ENCODE assay signal across 16 cellular contexts in genomic region chr3:174951023-174951422, GRCh38.
A peak's percentile ranks its signal among the peaks of the same experiment; 100 is the strongest.
DNase-seq lines count a peak whose midpoint lies in the region; ATAC-seq, FAIRE-seq and TF ChIP-seq lines count a peak whose summit lies in the region.
"Had no signal": no experiment of that assay in that cellular context is flagged by ENCODE, and none has a peak within 500 bp of the region (broad histone marks: within the 10 kb centered on the region; RNA-seq: fewer than 3 reads in every experiment).

No MANE protein-coding gene starts in this region.

- H3K79me2 ChIP-seq in ACC112 (ENCODE audit: control insufficient read depth, insufficient read depth, low read length, unreplicated experiment) = no peaks in the 10 kb centered on the region
- H3K79me2 ChIP-seq in mammary epithelial cell (ENCODE audit: insufficient read depth, low read length) = no peaks in the 10 kb centered on the region

- 12% methylated on average over 3 of the region's 3 CpGs for WGBS in mammary epithelial cell (ENCODE audit: low coverage, missing lambda C conversion rate)

- ATAC-seq in GM19463 (IDR thresholded peaks at IDR 0.05; ENCODE audit: unreplicated experiment) = no peak
- no peak for ATAC-seq in activated T-helper 17 cell treated with anti-CD3 and anti-CD28 coated beads, Interleukin-2, amount 50 U/mL, for 72 hours (replicated peaks)
- ATAC-seq: activated CD8-positive, alpha-beta T cell treated with anti-CD3 and anti-CD28 coated beads, Interleukin-2, amount 10 ng/mL, durations not matched to agents 7 days and 5 days; GM12878 had no signal

- no peaks in the 10 kb centered on the region for H3K36me3 Mint-ChIP-seq in activated CD4-positive, alpha-beta T cell treated with anti-CD3 and anti-CD28 coated beads, Interleukin-2, amount 10 ng/mL, durations not matched to agents 24 days and 14 days (ENCODE audit: low read depth)
- H3K36me3 Mint-ChIP-seq in activated T-helper 17 cell treated with anti-CD3 and anti-CD28 coated beads, Interleukin-2, amount 50 U/mL, for 72 hours (ENCODE audit: low read depth) = no peaks in the 10 kb centered on the region

- no TSS peak for BruUV-seq in mammary epithelial cell (replicated peaks; lab: Mats Ljungman, UMichigan)

- peak overlapping the region; percentile 44 for H3K4me2 ChIP-seq in mammary epithelial cell (ENCODE audit: insufficient read depth, low read depth, low read length)

- H3K9me3 ChIP-seq in mammary epithelial cell (replicated peaks; ENCODE audit: insufficient read depth, low read length) (no peaks in the 10 kb centered on the region), kidney (ENCODE audit: control insufficient read depth in 1 of 2, low read length in 2 of 2) (no peaks in the 10 kb centered on the region)
- H3K9me3 ChIP-seq: ovary, tibial nerve had no signal

- H3K36me3 ChIP-seq in ACC112 (ENCODE audit: insufficient read depth, low read length) = 0 out of 2 replicates have a peak, but pooled peaks cover 4% of the 10 kb centered on the region
- H3K36me3 ChIP-seq in mammary epithelial cell (ENCODE audit: insufficient read depth, low read length) = no peaks in the 10 kb centered on the region
- no peaks in the 10 kb centered on the region for H3K36me3 ChIP-seq in kidney (ENCODE audit: control insufficient read depth in 1 of 2, insufficient read depth in 2 of 2, low read length in 2 of 2)
- H3K36me3 ChIP-seq: cardiac muscle cell, ovary, tibial nerve had no signal

- no peaks in the 10 kb centered on the region for H3K27me3 Mint-ChIP-seq in activated CD4-positive, alpha-beta T cell treated with anti-CD3 and anti-CD28 coated beads, Interleukin-2, amount 10 ng/mL, durations not matched to agents 24 days and 14 days
- no peaks in the 10 kb centered on the region for H3K27me3 Mint-ChIP-seq in activated T-helper 17 cell treated with anti-CD3 and anti-CD28 coated beads, Interleukin-2, amount 50 U/mL, for 72 hours

- intact Hi-C loops in mammary epithelial cell (cut with micrococcal nuclease) (no loop called here), kidney (cut with DNase I) (no loop called here)
- intact Hi-C loops in activated CD4-positive, alpha-beta T cell treated with anti-CD3 and anti-CD28 coated beads, Interleukin-2, amount 10 ng/mL, durations not matched to agents 24 days and 14 days (cut with micrococcal nuclease) = no loop called here

- H3K4me3 ChIP-seq in ACC112 (ENCODE audit: low read depth, low read length) (peak overlapping the region; percentile 39; the same call in 1 of the 2 replicates), mammary epithelial cell (replicated peaks in 1 of 3; ENCODE audit: insufficient read depth in 1 of 3, low read depth in 2 of 3, low read length in 3 of 3) (no peak overlapping the region), kidney (ENCODE audit: low read length in 2 of 2) (no peak overlapping the region)
- H3K4me3 ChIP-seq: cardiac muscle cell, GM12878, ovary, tibial nerve had no signal

- H3K27ac ChIP-seq in ACC112 (ENCODE audit: low read depth, low read length) (peak overlapping the region; percentile 100), mammary epithelial cell (ENCODE audit: insufficient read depth, low read depth, low read length) (peak overlapping the region; percentile 57), kidney (ENCODE audit: low read depth in 2 of 2, low read length in 2 of 2) (no peak overlapping the region)
- H3K27ac ChIP-seq: cardiac muscle cell, ovary, tibial nerve had no signal

- no peaks in the 10 kb centered on the region for H4K20me1 ChIP-seq in mammary epithelial cell (ENCODE audit: insufficient read depth, low read length)

- H3K27me3 ChIP-seq in ACC112 (ENCODE audit: insufficient read depth, low read length) (no peaks in the 10 kb centered on the region), mammary epithelial cell (ENCODE audit: insufficient read depth, low read length) (no peaks in the 10 kb centered on the region)
- H3K27me3 ChIP-seq: cardiac muscle cell, ovary, tibial nerve had no signal

- no peaks in the 10 kb centered on the region for H3K4me1 Mint-ChIP-seq in activated CD4-positive, alpha-beta T cell treated with anti-CD3 and anti-CD28 coated beads, Interleukin-2, amount 10 ng/mL, durations not matched to agents 24 days and 14 days
- no peaks in the 10 kb centered on the region for H3K4me1 Mint-ChIP-seq in activated T-helper 17 cell treated with anti-CD3 and anti-CD28 coated beads, Interleukin-2, amount 50 U/mL, for 72 hours

- in situ Hi-C loops in mammary epithelial cell (cut with MboI; ENCODE audit: low sequenced_read_pairs in 2 of 2) = no loop called here

- no peaks in the 10 kb centered on the region for H3K9me3 Mint-ChIP-seq in activated CD4-positive, alpha-beta T cell treated with anti-CD3 and anti-CD28 coated beads, Interleukin-2, amount 10 ng/mL, durations not matched to agents 24 days and 14 days
- H3K9me3 Mint-ChIP-seq in activated T-helper 17 cell treated with anti-CD3 and anti-CD28 coated beads, Interleukin-2, amount 50 U/mL, for 72 hours = peaks cover 4% of the 10 kb centered on the region

- H2AFZ ChIP-seq in ACC112 (ENCODE audit: low read length, unreplicated experiment) (no peak overlapping the region), mammary epithelial cell (ENCODE audit: low read depth, low read length) (no peak overlapping the region)

- no peak overlapping the region for H3K27ac Mint-ChIP-seq in activated CD4-positive, alpha-beta T cell treated with anti-CD3 and anti-CD28 coated beads, Interleukin-2, amount 10 ng/mL, durations not matched to agents 24 days and 14 days
- H3K27ac Mint-ChIP-seq in activated T-helper 17 cell treated with anti-CD3 and anti-CD28 coated beads, Interleukin-2, amount 50 U/mL, for 72 hours = no peak overlapping the region
- H3K27ac Mint-ChIP-seq: activated CD8-positive, alpha-beta T cell treated with anti-CD3 and anti-CD28 coated beads, Interleukin-2, amount 10 ng/mL, durations not matched to agents 7 days and 5 days had no signal

- peak; percentile 54 for FAIRE-seq in kidney (lab: Jason Lieb, UNC)
- FAIRE-seq: GM12878 had no signal

- DNase-seq in LHCN-M2 (ENCODE audit: low read depth) = peak; percentile 73
- DNase-seq in mammary epithelial cell = peak; percentile 65
- no peak for DNase-seq in kidney
- DNase-seq in activated CD4-positive, alpha-beta T cell treated with anti-CD3 and anti-CD28 coated beads, Interleukin-2, amount 10 ng/mL, durations not matched to agents 24 days and 14 days = no peak
- DNase-seq in GF-D8 (lab: John Stamatoyannopoulos, UW) = no peak
- DNase-seq: activated CD8-positive, alpha-beta T cell treated with anti-CD3 and anti-CD28 coated beads, Interleukin-2, amount 10 ng/mL, durations not matched to agents 7 days and 5 days; activated effector memory CD4-positive, alpha-beta T cell treated with anti-CD3 and anti-CD28 coated beads, Interleukin-2, amount 50 U/mL, for 16 hours; NCI-H1048; NCI-H446; ovary had no signal

- CTCF ChIA-PET in mammary epithelial cell (lab: Charles Lee; ENCODE audit: low non-redundant PET) = no interaction called here

- H3K4me3 Mint-ChIP-seq in activated CD4-positive, alpha-beta T cell treated with anti-CD3 and anti-CD28 coated beads, Interleukin-2, amount 10 ng/mL, durations not matched to agents 24 days and 14 days = no peak overlapping the region
- H3K4me3 Mint-ChIP-seq in activated T-helper 17 cell treated with anti-CD3 and anti-CD28 coated beads, Interleukin-2, amount 50 U/mL, for 72 hours = no peak overlapping the region
- H3K4me3 Mint-ChIP-seq: activated CD8-positive, alpha-beta T cell treated with anti-CD3 and anti-CD28 coated beads, Interleukin-2, amount 10 ng/mL, durations not matched to agents 7 days and 5 days had no signal

- dilution Hi-C loops in mammary epithelial cell (cut with HindIII; ENCODE audit: low sequenced_read_pairs) = no loop called here

- H3K4me1 ChIP-seq in ACC112 (ENCODE audit: control insufficient read depth, insufficient read depth, low read length, unreplicated experiment) (peaks cover 56% of the 10 kb centered on the region), mammary epithelial cell (ENCODE audit: insufficient read depth, low read length) (peaks cover 18% of the 10 kb centered on the region), kidney (ENCODE audit: control insufficient read depth in 1 of 2, insufficient read depth in 1 of 2, low read depth in 1 of 2, low read length in 2 of 2) (no peaks in the 10 kb centered on the region)

- no peak for TF ChIP-seq CTCF in mammary epithelial cell (conservative IDR thresholded peaks at IDR 0.05 in 1 of 2, IDR thresholded peaks at IDR 0.05 in 1 of 2; ENCODE audit: extremely low read depth in 1 of 2, insufficient read depth in 1 of 2, low read depth in 1 of 2, low read length in 2 of 2)
- no peak for TF ChIP-seq CTCF in kidney (IDR thresholded peaks at IDR 0.05; ENCODE audit: borderline replicate concordance, extremely low read depth, insufficient read depth)

- H3K9ac ChIP-seq in mammary epithelial cell (ENCODE audit: insufficient read depth, low read length) (no peak overlapping the region), kidney (ENCODE audit: low read length in 2 of 2) (no peak overlapping the region)

Comparison
In these comparisons a context has a peak if more than half of its experiments do, and no peak if none do; other contexts are left out.
1. H3K27ac ChIP-seq: peak in ACC112 (single experiment) and mammary epithelial cell (single experiment); none in kidney (0 of 2).
2. DNase-seq: peak in LHCN-M2 (single experiment) and mammary epithelial cell (single experiment); none in kidney (single experiment), activated CD4-positive, alpha-beta T cell treated with anti-CD3 and anti-CD28 coated beads, Interleukin-2, amount 10 ng/mL, durations not matched to agents 24 days and 14 days (single experiment) and GF-D8 (single experiment).